9 cellular contexts compared by ENCODE assay signal in genomic region chr9:88747768-88748167, GRCh38.
DNase-seq lines count a peak whose midpoint lies in the region; ATAC-seq and TF ChIP-seq lines count a peak whose summit lies in the region.
"Had no signal": no experiment of that assay in that cellular context is flagged by ENCODE, and none has a peak within 500 bp of the region (broad histone marks: within the 10 kb centered on the region; RNA-seq: fewer than 3 reads in every experiment).

No MANE protein-coding gene starts in this region.

- H3K9ac ChIP-seq in skeletal muscle tissue (ENCODE audit: low read depth in 1 of 3, low read length in 3 of 3), result no peak overlapping the region

- H3K4me1 ChIP-seq in skeletal muscle tissue (ENCODE audit: control insufficient read depth in 3 of 3, insufficient read depth in 3 of 3, low read length in 3 of 3), result peaks cover 18 to 32% (median 22%) of the 10 kb centered on the region in 3 donors

- no peaks in the 10 kb centered on the region for H3K27me3 ChIP-seq in skeletal muscle tissue (ENCODE audit: control insufficient read depth in 3 of 3, insufficient read depth in 3 of 3, low read length in 3 of 3)

- H3K9me3 ChIP-seq in skeletal muscle tissue (ENCODE audit: control insufficient read depth in 3 of 3, low read length in 3 of 3), result peaks cover 0 to 2% (median 0%) of the 10 kb centered on the region in 3 donors

- no peaks in the 10 kb centered on the region for H3K36me3 ChIP-seq in skeletal muscle tissue (ENCODE audit: control insufficient read depth in 3 of 3, insufficient read depth in 3 of 3, low read length in 3 of 3)

- DNase-seq in HFF-Myc (ENCODE audit: extremely low read depth, low read depth) (peak; percentile 92), T1000 (lab: John Stamatoyannopoulos, UW) (peak; percentile 44), Right ventricle myocardium superior (peak; percentile 50), SHP77 treated with DMSO at 0.1 percent for 48 hours (lab: John Stamatoyannopoulos, UW) (no peak), T-helper 9 cell (no peak)
- no peak for DNase-seq in effector CD8-positive, alpha-beta T cell (lab: John Stamatoyannopoulos, UW)
- DNase-seq: activated B cell treated with CpG ODN at 0.5 μM for 24 hours had no signal

- no peak for TF ChIP-seq CTCF in HFF-Myc (IDR thresholded peaks at IDR 0.05; ENCODE audit: low read depth, low read length, missing control alignments)

- peak; percentile 79 for ATAC-seq in Right ventricle myocardium superior (ENCODE audit: poor library complexity)
- no peak for ATAC-seq in HG02610 (IDR thresholded peaks at IDR 0.05; ENCODE audit: unreplicated experiment)

- H3K4me3 ChIP-seq in HFF-Myc (replicated peaks; ENCODE audit: low read depth, low read length) (no peak overlapping the region), skeletal muscle tissue (ENCODE audit: low read length in 3 of 3) (no peak overlapping the region)

- peak overlapping the region; percentile 65 for H3K27ac ChIP-seq in skeletal muscle tissue (ENCODE audit: low read depth, low read length)

- intact Hi-C loops in Right ventricle myocardium superior (cut with DNase I), result no loop called here

Comparison
In these comparisons a context has a peak if more than half of its experiments do, and no peak if none do; other contexts are left out.
1. DNase-seq: peak in HFF-Myc (single experiment), T1000 (single experiment) and Right ventricle myocardium superior (single experiment); none in SHP77 treated with DMSO at 0.1 percent for 48 hours (single experiment), T-helper 9 cell (single experiment) and effector CD8-positive, alpha-beta T cell (single experiment).